In the genomic region with DNA sequence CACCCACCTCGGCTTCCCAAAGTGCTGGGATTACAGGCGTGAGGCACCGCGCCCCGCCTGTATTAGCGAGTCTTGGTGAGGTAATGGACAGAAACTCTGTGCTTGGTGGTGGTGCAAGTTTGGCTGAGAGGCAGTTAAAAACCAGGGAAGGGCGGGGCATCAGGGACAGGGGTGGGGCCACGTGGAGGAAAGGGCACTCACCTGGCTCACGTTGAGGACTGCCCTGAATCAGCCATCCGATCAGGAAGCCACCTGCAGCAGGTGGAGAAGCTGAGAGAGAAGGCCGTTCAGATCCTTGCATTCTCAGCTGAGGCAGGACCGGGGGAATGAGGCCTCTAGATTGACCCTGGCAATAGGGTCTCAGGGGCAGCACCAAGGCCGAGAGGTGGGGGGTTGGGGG, we compare ENCODE assay signal across 27 cellular contexts. TPM values are rescaled to one million over a fixed set of nuclear protein-coding genes. Genes with fewer than 3 reads are reported as not detected.
"Had no signal": no experiment of that assay in that cellular context is flagged by ENCODE, and none has a peak within 500 bp of the region (broad histone marks: within the 10 kb centered on the region; RNA-seq: fewer than 3 reads in every experiment).

No MANE protein-coding gene starts in this region.

- H3K9me3 ChIP-seq: heart right ventricle, left ventricle myocardium inferior, lower lobe of right lung had no signal

- H3K36me3 ChIP-seq: heart right ventricle, left ventricle myocardium inferior, lower lobe of right lung had no signal

- FAIRE-seq: frontal cortex had no signal

- ATAC-seq: heart right ventricle; lower lobe of right lung; sciatic nerve; stimulated activated naive B cell treated with anti-CD40 and anti-IgM and Interleukin-4, amounts not matched to agents 10 μg/mL and 1 μg/mL and 100 μg/mL, for 72 hours had no signal

- H2AFZ ChIP-seq: parathyroid adenoma had no signal

- H3K27ac ChIP-seq: coronary artery, heart right ventricle, left ventricle myocardium inferior, lower lobe of right lung, parathyroid adenoma had no signal

- H3K4me3 ChIP-seq: coronary artery, heart right ventricle, left ventricle myocardium inferior, lower lobe of right lung had no signal

- H3K9ac ChIP-seq: parathyroid adenoma had no signal

- H3K4me1 ChIP-seq: lower lobe of right lung, parathyroid adenoma had no signal

- DNase-seq: cerebellar nuclear complex; effector CD8-positive, alpha-beta T cell; heart right ventricle; hypothalamus; islet precursor cell; left ventricle myocardium inferior; lower lobe of right lung; mesenchymal stem cell; midbrain; naive B cell; stimulated activated CD4-positive, alpha-beta T cell treated with anti-CD3 and anti-CD28 coated beads, Interleukin-2, amount 100 ng/mL, for 24 hours; stimulated activated CD4-positive, alpha-beta T cell treated with anti-CD3 and anti-CD28 coated beads, Interleukin-4, amount 100 ng/mL, for 4 hours; stimulated activated naive B cell treated with anti-CD40 and anti-IgM and Interleukin-4, amounts not matched to agents 10 μg/mL and 1 μg/mL and 100 μg/mL, for 72 hours; trophoblast cell had no signal

- H3K79me2 ChIP-seq: parathyroid adenoma had no signal

RNA-seq across cellular contexts. Expression of gene CHRM1, which starts 12.1 kb away (rescaled TPM):
- total RNA-seq: dermis microvascular lymphatic vessel endothelial cell, fibroblast of lung, glomerular endothelial cell, heart right ventricle, left ventricle myocardium inferior, omental fat pad, pulmonary artery endothelial cell, sciatic nerve, skeletal muscle tissue had no signal
- polyA plus RNA-seq: fibroblast of lung, heart right ventricle had no signal

RNA-seq across cellular contexts. Expression of gene SLC22A6, which starts 51.5 kb away (rescaled TPM):
- total RNA-seq: dermis microvascular lymphatic vessel endothelial cell, fibroblast of lung, glomerular endothelial cell, heart right ventricle, left ventricle myocardium inferior, lower lobe of right lung, omental fat pad, pulmonary artery endothelial cell, sciatic nerve, skeletal muscle tissue, urinary bladder had no signal
- polyA plus RNA-seq: esophagus, fibroblast of lung, heart right ventricle, thymus, urinary bladder had no signal
